Comparison of ENCODE assay signal across 8 cellular contexts in the genomic region with DNA sequence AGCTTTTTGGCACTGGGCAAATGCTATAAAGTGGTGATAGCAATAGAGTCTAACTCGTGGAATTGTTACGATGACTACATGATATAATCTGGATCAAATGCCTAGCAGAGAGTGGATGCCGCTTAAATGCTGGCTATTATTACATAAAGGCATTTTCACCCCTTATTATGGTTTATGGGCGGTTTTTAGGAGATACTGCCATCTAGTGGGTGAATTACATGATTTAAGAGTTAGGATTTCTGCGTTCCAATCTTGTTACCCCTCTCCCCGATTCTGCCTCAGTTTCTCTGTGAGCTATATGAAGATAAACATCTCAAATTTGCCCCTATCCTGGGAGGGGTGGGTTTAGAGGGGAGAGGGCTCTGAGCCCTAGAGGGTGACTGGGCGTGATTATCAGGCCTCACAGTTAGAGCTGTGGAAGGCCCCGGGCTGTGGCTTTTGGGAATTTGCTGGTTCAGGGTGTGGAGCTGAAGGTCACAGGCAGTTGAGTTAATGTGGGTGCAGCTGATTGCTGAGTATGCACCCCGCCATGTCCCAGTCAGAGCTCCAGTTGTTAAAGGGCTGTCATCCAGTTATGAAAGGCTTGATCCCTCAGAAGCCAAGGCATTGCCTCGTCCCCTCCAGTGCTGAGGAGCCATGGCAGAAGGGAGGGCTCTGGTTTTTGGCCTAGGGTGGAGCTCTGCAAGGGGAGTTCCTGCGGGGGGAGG. TPM values are rescaled to one million over a fixed set of nuclear protein-coding genes. Genes with fewer than 3 reads are reported as not detected.
DNase-seq lines count a peak whose midpoint lies in the region; ATAC-seq and TF ChIP-seq lines count a peak whose summit lies in the region.

No MANE protein-coding gene starts in this region.

- no peaks in the 10 kb centered on the region for H3K9me2 ChIP-seq in SK-N-SH

- H3K4me3 ChIP-seq in CD8-positive, alpha-beta T cell (ENCODE audit: low read depth, low read length), result no peak overlapping the region
- H3K4me3 ChIP-seq in SK-N-SH (ENCODE audit: low read depth in 2 of 2, low read length in 1 of 2) (no peak overlapping the region), fibroblast of the aortic adventitia (ENCODE audit: low read depth, low read length) (no peak overlapping the region), stomach (no peak overlapping the region)

- no peaks in the 10 kb centered on the region for H3K9me3 Mint-ChIP-seq in CD8-positive, alpha-beta T cell

- intact Hi-C loops in CD8-positive, alpha-beta T cell (cut with DNase I, micrococcal nuclease), result loop anchor here in 1 of 2 experiments (1.0 kb wide), 1 partner anchor 275 kb away; no protein-coding TSS in a partner anchor
- intact Hi-C loops in stomach (cut with DNase I; ENCODE audit: low total_unique reads), result no loop called here

- CTCF ChIA-PET in CD8-positive, alpha-beta T cell (lab: Charles Lee), result interaction anchor here (0.6 to 4.5 kb wide), 22 partner anchors 10 to 496 kb away, joined by 3 to 38 read pairs (median 4); partner anchors contain the start of gene PEX5
- CTCF ChIA-PET in SK-N-SH (lab: Yijun Ruan, JAX), result interaction anchor here (0.7 to 3.9 kb wide), 29 partner anchors 9 to 682 kb away, joined by 3 to 49 read pairs (median 4); partner anchors contain the start of genes C12orf57, C1R and RNU7-1

- TF ChIP-seq POLR2A in stomach (IDR thresholded peaks at IDR 0.05), result no peak

- TF ChIP-seq CTCF in CD8-positive, alpha-beta T cell (IDR thresholded peaks at IDR 0.05), result peak; percentile 65
- TF ChIP-seq CTCF in SK-N-SH (IDR thresholded peaks at IDR 0.05) (peak; percentile 73), fibroblast of the aortic adventitia (IDR thresholded peaks at IDR 0.05; ENCODE audit: insufficient read depth, low read length) (peak; percentile 56), stomach (IDR thresholded peaks at IDR 0.05) (peak in 3 of 7 experiments; percentile 9 to 35 (median 24))

- no peak overlapping the region for H3K27ac Mint-ChIP-seq in CD8-positive, alpha-beta T cell

- H3K9me3 ChIP-seq in CD8-positive, alpha-beta T cell (ENCODE audit: low read length), result no peaks in the 10 kb centered on the region
- H3K9me3 ChIP-seq in SK-N-SH (no peaks in the 10 kb centered on the region), stomach (no peaks in the 10 kb centered on the region)

- no peaks in the 10 kb centered on the region for H3K4me1 ChIP-seq in CD8-positive, alpha-beta T cell (ENCODE audit: insufficient read depth, low read length)
- H3K4me1 ChIP-seq in SK-N-SH (ENCODE audit: control insufficient read depth in 1 of 2, insufficient read depth in 2 of 2, low read depth in 1 of 2, low read length in 1 of 2) (no peaks in the 10 kb centered on the region), stomach (no peaks in the 10 kb centered on the region)

- no peak overlapping the region for H3K4me3 Mint-ChIP-seq in CD8-positive, alpha-beta T cell

- no peak for DNase-seq in CD8-positive, alpha-beta T cell
- DNase-seq in HPDE6-E6E7 (ENCODE audit: extremely low spot score) (peak; percentile 29), SK-N-SH (peak; percentile 70), fibroblast of the aortic adventitia (ENCODE audit: low read depth) (peak; percentile 66), pons (ENCODE audit: low spot score) (peak; percentile 40), stomach (no peak)
- DNase-seq in activated CD8-positive, alpha-beta memory T cell treated with anti-CD3 and anti-CD28 coated beads for 24 hours, result no peak

- peak; percentile 62 for TF ChIP-seq RAD21 in SK-N-SH (IDR thresholded peaks at IDR 0.05; ENCODE audit: low read length)

- H3K9ac ChIP-seq in SK-N-SH, result no peak overlapping the region

- no peaks in the 10 kb centered on the region for H3K4me1 Mint-ChIP-seq in CD8-positive, alpha-beta T cell (ENCODE audit: low read depth)

- H3F3A ChIP-seq in SK-N-SH (replicated peaks; ENCODE audit: insufficient read depth), result no peaks in the 10 kb centered on the region

- no peaks in the 10 kb centered on the region for H3K79me2 ChIP-seq in SK-N-SH (ENCODE audit: insufficient read depth)

- WGBS in SK-N-SH (ENCODE audit: low lambda C conversion rate), result 37% methylated on average over 11 of the region's 11 CpGs
- 43 to 50% (median 43%) methylated on average over 11 of the region's 11 CpGs for WGBS in stomach, 5 donors

- TF ChIP-seq EP300 in SK-N-SH (IDR thresholded peaks at IDR 0.05; ENCODE audit: borderline replicate concordance in 1 of 2, low read depth in 1 of 2, low read length in 1 of 2), result no peak
- TF ChIP-seq EP300 in stomach (IDR thresholded peaks at IDR 0.05), result no peak

- no peaks in the 10 kb centered on the region for H3K27me3 ChIP-seq in CD8-positive, alpha-beta T cell (ENCODE audit: insufficient read depth, low read length)
- H3K27me3 ChIP-seq in SK-N-SH (ENCODE audit: insufficient read depth) (no peaks in the 10 kb centered on the region), stomach (no peaks in the 10 kb centered on the region)

- no peak for ATAC-seq in CD8-positive, alpha-beta T cell
- no peak for ATAC-seq in GM19397 (IDR thresholded peaks at IDR 0.05; ENCODE audit: unreplicated experiment)

- H3K4me2 ChIP-seq in SK-N-SH, result no peak overlapping the region

- POLR2A ChIA-PET in CD8-positive, alpha-beta T cell (lab: Charles Lee), result no interaction called here
- POLR2A ChIA-PET in SK-N-SH (lab: Yijun Ruan, JAX), result interaction anchor here (0.5 kb wide), 1 partner anchor 85 kb away, joined by 7 read pairs; no protein-coding TSS in a partner anchor

- peaks cover 64% of the 10 kb centered on the region for H3K36me3 Mint-ChIP-seq in CD8-positive, alpha-beta T cell

- no peak overlapping the region for H2AFZ ChIP-seq in SK-N-SH (ENCODE audit: low read depth)

- no peaks in the 10 kb centered on the region for H4K20me1 ChIP-seq in SK-N-SH (ENCODE audit: insufficient read depth)

- H3K36me3 ChIP-seq in CD8-positive, alpha-beta T cell (ENCODE audit: insufficient read depth, low read length), result peaks cover 15% of the 10 kb centered on the region
- H3K36me3 ChIP-seq in SK-N-SH (replicated peaks in 1 of 2; ENCODE audit: control insufficient read depth in 1 of 2, insufficient read depth in 2 of 2, low read length in 1 of 2) (peaks cover 0 to 3% of the 10 kb centered on the region in 2 experiments), stomach (peaks cover 0 to 80% (median 58%) of the 10 kb centered on the region in 4 donors)

- H3K27ac ChIP-seq in CD8-positive, alpha-beta T cell (ENCODE audit: low read depth, low read length), result no peak overlapping the region
- no peak overlapping the region for H3K27ac ChIP-seq in SK-N-SH (ENCODE audit: low read depth in 2 of 2, low read length in 1 of 2)
- H3K27ac ChIP-seq in stomach, result no peak overlapping the region

- H3K27me3 Mint-ChIP-seq in CD8-positive, alpha-beta T cell (ENCODE audit: low read depth), result no peaks in the 10 kb centered on the region

TF ChIP-seq in SK-N-SH, 30 proteins besides CTCF, POLR2A, EP300 and RAD21 (continues in another document):
- TF ChIP-seq SMC3 (IDR thresholded peaks at IDR 0.05; ENCODE audit: low read depth, low read length) (peak; percentile 31), TAF1 (IDR thresholded peaks at IDR 0.05; ENCODE audit: borderline replicate concordance, low read depth, low read length) (no peak)

RNA-seq across cellular contexts. Expression of gene CLSTN3, which starts 14.4 kb away (rescaled TPM):
- 10 to 100 TPM; 23.1 to 24.0 TPM for total RNA-seq in CD8-positive, alpha-beta T cell
- 12.7 and 12.9 TPM in 2 replicates for polyA plus RNA-seq in SK-N-SH (2012; rRNA removed)
- 7.2 and 8.7 TPM in 2 replicates for polyA plus RNA-seq in SK-N-SH (2012; cell fraction: cytosol; rRNA removed)
- polyA plus RNA-seq in SK-N-SH (2012; cell fraction: nucleus; rRNA removed), result 34.7 and 40.9 TPM in 2 replicates
- total RNA-seq in fibroblast of the aortic adventitia (ENCODE audit: low replicate concordance), result 10.9 and 13.6 TPM in 2 replicates
- total RNA-seq in stomach, result 100 to 1,000 TPM in 2 of 5 donors, 10 to 100 TPM in 2, 1 to 10 TPM in 1; 8.5 to 149 (median 83.2) TPM
- polyA plus RNA-seq in stomach, result 1 to 10 TPM; 2.4 to 7.8 (median 4.0) TPM

RNA-seq across cellular contexts. Expression of gene RBP5, which starts 15.9 kb away (rescaled TPM):
- total RNA-seq in CD8-positive, alpha-beta T cell, result not detected
- polyA plus RNA-seq in SK-N-SH (2012; rRNA removed), result 0.06 and 0.12 TPM in 2 replicates
- 0.08 and 0.22 TPM in 2 replicates for polyA plus RNA-seq in SK-N-SH (2012; cell fraction: cytosol; rRNA removed)
- polyA plus RNA-seq in SK-N-SH (2012; cell fraction: nucleus; rRNA removed), result 0.70 and 0.79 TPM in 2 replicates
- total RNA-seq in fibroblast of the aortic adventitia (ENCODE audit: low replicate concordance), result not detected in 2 replicates
- not detected for total RNA-seq in stomach
- 1 to 10 TPM; 3.3 to 5.3 (median 5.0) TPM for polyA plus RNA-seq in stomach

RNA-seq across cellular contexts. Expression of gene C1RL, which starts 35.6 kb away (rescaled TPM):
- total RNA-seq in CD8-positive, alpha-beta T cell, result 1 to 10 TPM; 8.0 to 9.0 TPM
- polyA plus RNA-seq in SK-N-SH (2012; rRNA removed), result 8.3 and 9.5 TPM in 2 replicates
- 6.2 and 6.7 TPM in 2 replicates for polyA plus RNA-seq in SK-N-SH (2012; cell fraction: cytosol; rRNA removed)
- polyA plus RNA-seq in SK-N-SH (2012; cell fraction: nucleus; rRNA removed), result 19.7 and 20.2 TPM in 2 replicates
- total RNA-seq in fibroblast of the aortic adventitia (ENCODE audit: low replicate concordance), result 39.2 and 50.6 TPM in 2 replicates
- 100 to 1,000 TPM in 2 of 5 donors, 10 to 100 TPM in 3; 40.2 to 121 (median 73.3) TPM for total RNA-seq in stomach
- 10 to 100 TPM; 18.6 to 43.9 (median 25.1) TPM for polyA plus RNA-seq in stomach

RNA-seq across cellular contexts. Expression of gene PEX5, which starts 44.9 kb away (rescaled TPM):
- 10 to 100 TPM; 14.7 to 19.2 TPM for total RNA-seq in CD8-positive, alpha-beta T cell
- 21.6 and 22.6 TPM in 2 replicates for polyA plus RNA-seq in SK-N-SH (2012; rRNA removed)
- polyA plus RNA-seq in SK-N-SH (2012; cell fraction: cytosol; rRNA removed), result 18.1 and 20.7 TPM in 2 replicates
- polyA plus RNA-seq in SK-N-SH (2012; cell fraction: nucleus; rRNA removed), result 34.3 and 38.7 TPM in 2 replicates
- 24.3 and 126 TPM in 2 replicates for total RNA-seq in fibroblast of the aortic adventitia (ENCODE audit: low replicate concordance)
- total RNA-seq in stomach, result 10 to 100 TPM; 21.7 to 49.0 (median 24.1) TPM
- polyA plus RNA-seq in stomach, result 10 to 100 TPM; 15.7 to 23.4 (median 22.6) TPM

RNA-seq across cellular contexts. Expression of gene C1R, which starts 52.3 kb away (rescaled TPM):
- total RNA-seq in CD8-positive, alpha-beta T cell, result 1 to 10 TPM; 3.8 TPM
- 18.7 and 20.1 TPM in 2 replicates for polyA plus RNA-seq in SK-N-SH (2012; rRNA removed)
- polyA plus RNA-seq in SK-N-SH (2012; cell fraction: cytosol; rRNA removed), result 10.1 and 14.5 TPM in 2 replicates
- 16.0 and 22.2 TPM in 2 replicates for polyA plus RNA-seq in SK-N-SH (2012; cell fraction: nucleus; rRNA removed)
- total RNA-seq in fibroblast of the aortic adventitia (ENCODE audit: low replicate concordance), result 237 and 528 TPM in 2 replicates
- total RNA-seq in stomach, result 100 to 1,000 TPM; 111 to 312 (median 139) TPM
- polyA plus RNA-seq in stomach, result 100 to 1,000 TPM in 1 of 3 donors, 10 to 100 TPM in 2; 68.9 to 216 (median 84.2) TPM

Comparison
In these comparisons a context has a peak if more than half of its experiments do, and no peak if none do; other contexts are left out.
1. DNase-seq: peak in HPDE6-E6E7 (single experiment), SK-N-SH (single experiment), fibroblast of the aortic adventitia (single experiment) and pons (single experiment); none in CD8-positive, alpha-beta T cell (0 of 7), stomach (single experiment) and activated CD8-positive, alpha-beta memory T cell treated with anti-CD3 and anti-CD28 coated beads for 24 hours (single experiment).